Comparison of ENCODE assay signal across 7 cellular contexts in the genomic region with DNA sequence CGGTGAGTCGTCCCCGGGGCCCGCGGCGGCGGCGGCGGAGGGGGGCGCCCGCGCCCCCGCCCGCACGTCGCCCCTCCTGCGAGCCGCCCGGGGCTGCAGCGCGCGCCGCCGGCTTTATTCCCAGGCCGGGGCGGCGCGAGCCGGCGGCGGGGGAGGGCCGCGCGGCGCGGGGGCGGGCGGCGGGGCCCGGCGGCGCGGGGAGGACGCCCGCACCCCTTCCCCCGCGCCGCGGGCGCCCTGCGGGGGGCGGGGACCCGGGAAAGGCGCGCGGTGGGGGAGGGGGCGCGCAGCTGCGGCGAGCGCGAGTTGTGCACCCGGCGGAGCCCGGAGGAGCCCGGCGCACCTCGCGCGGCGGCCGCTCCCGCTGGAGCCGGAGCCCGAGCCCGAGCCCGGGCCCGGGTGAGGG. TPM values are rescaled to one million over a fixed set of nuclear protein-coding genes. Genes with fewer than 3 reads are reported as not detected.
DNase-seq lines count a peak whose midpoint lies in the region; ATAC-seq and TF ChIP-seq lines count a peak whose summit lies in the region.

No MANE protein-coding gene starts in this region.

- H3K4me1 Mint-ChIP-seq in naive B cell, result peaks cover 25 to 60% (median 34%) of the 10 kb centered on the region in 3 donors

- DNase-seq in HEK293T (ENCODE audit: extremely low spot score), result peak; percentile 48
- no peak for DNase-seq in Panc1 (ENCODE audit: low read depth, low spot score)
- DNase-seq in effector memory CD4-positive, alpha-beta T cell, result peak in 1 of 3 donors; percentile 20
- DNase-seq in naive B cell, result no peak
- no peak for DNase-seq in CD1c-positive myeloid dendritic cell (ENCODE audit: extremely low spot score)
- no peak for DNase-seq in cerebellar cortex (ENCODE audit: low spot score)

- intact Hi-C loops in Panc1 (cut with micrococcal nuclease; ENCODE audit: unreplicated experiment), result no loop called here

- in situ Hi-C loops in Panc1 (cut with HindIII; ENCODE audit: low pct_unique_long_range_greater_than_20kb, low sequenced_read_pairs), result no loop called here

- no peaks in the 10 kb centered on the region for H3K27me3 Mint-ChIP-seq in naive B cell

- BruUV-seq in Panc1 (replicated peaks; lab: Mats Ljungman, UMichigan), result no TSS peak

- peaks cover 2% of the 10 kb centered on the region; the same call in 1 of the 2 replicates for H3K36me3 ChIP-seq in Panc1 (ENCODE audit: control insufficient read depth, insufficient read depth, low read length)
- peaks cover 20% of the 10 kb centered on the region for H3K36me3 ChIP-seq in effector memory CD4-positive, alpha-beta T cell (ENCODE audit: control insufficient read depth, insufficient read depth, low read length)

- no peaks in the 10 kb centered on the region for H3K9me3 Mint-ChIP-seq in naive B cell

- H3K27ac ChIP-seq in Panc1 (ENCODE audit: low read length), result no peak overlapping the region
- H3K27ac ChIP-seq in effector memory CD4-positive, alpha-beta T cell (ENCODE audit: insufficient read depth, low read length, poor library complexity, severe bottlenecking), result peak overlapping the region; percentile 96

- peaks cover 0 to 4% of the 10 kb centered on the region in 2 donors for H3K36me3 Mint-ChIP-seq in naive B cell

- POLR2A ChIA-PET in HEK293T (lab: Yijun Ruan, JAX) (interaction anchor here (0.5 to 2.2 kb wide), 9 partner anchors 10 to 177 kb away, joined by 3 to 21 read pairs (median 3); a partner anchor contains a TSS), Panc1 (lab: Charles Lee) (interaction anchor here (0.5 to 0.7 kb wide), 9 partner anchors 10 to 666 kb away, joined by 3 to 10 read pairs (median 6); no protein-coding TSS in a partner anchor)

- TF ChIP-seq CTCF in GM12875 (IDR thresholded peaks at IDR 0.05; ENCODE audit: borderline replicate concordance, insufficient read depth, low read depth, low read length), result no peak
- TF ChIP-seq CTCF in Panc1 (IDR thresholded peaks at IDR 0.05), result no peak

- H3K4me1 ChIP-seq in Panc1 (ENCODE audit: control insufficient read depth, insufficient read depth, low read length), result peaks cover 48% of the 10 kb centered on the region
- peaks cover 29% of the 10 kb centered on the region for H3K4me1 ChIP-seq in effector memory CD4-positive, alpha-beta T cell (ENCODE audit: control insufficient read depth, insufficient read depth, low read length, poor library complexity, severe bottlenecking)

- peak overlapping the region in 1 of 6 donors; percentile 97 for H3K27ac Mint-ChIP-seq in naive B cell

- ATAC-seq in Panc1 (peak; percentile 6), naive B cell (ENCODE audit: low read depth in 2 of 2) (peak; percentile 3 to 4)

- peak overlapping the region; percentile 69 for H3K4me3 ChIP-seq in GM12875 (ENCODE audit: low read depth, low read length)
- peak overlapping the region; percentile 73 to 78 for H3K4me3 ChIP-seq in Panc1 (ENCODE audit: low read depth in 2 of 2, low read length in 2 of 2)
- peak overlapping the region; percentile 81 for H3K4me3 ChIP-seq in effector memory CD4-positive, alpha-beta T cell (ENCODE audit: insufficient read depth, low read depth, low read length, poor library complexity, severe bottlenecking)

- H3K27me3 ChIP-seq in Panc1 (ENCODE audit: control insufficient read depth, insufficient read depth, low read length), result no peaks in the 10 kb centered on the region
- H3K27me3 ChIP-seq in effector memory CD4-positive, alpha-beta T cell (replicated peaks; ENCODE audit: control insufficient read depth, insufficient read depth, low read length, poor library complexity, severe bottlenecking), result no peaks in the 10 kb centered on the region

- H3K4me3 Mint-ChIP-seq in naive B cell, result peak overlapping the region in 3 of 8 donors; percentile 89 to 94 (median 92)

- CTCF ChIA-PET in HEK293T (lab: Yijun Ruan, JAX) (interaction anchor here (1.3 to 1.7 kb wide), 2 partner anchors 12 to 41 kb away, joined by 3 to 4 read pairs; a partner anchor contains a TSS), Panc1 (lab: Charles Lee) (interaction anchor here (0.5 to 0.7 kb wide), 4 partner anchors 35 to 520 kb away, joined by 3 to 7 read pairs (median 3); a partner anchor contains a TSS)

- no peaks in the 10 kb centered on the region for H3K9me3 ChIP-seq in Panc1 (ENCODE audit: control insufficient read depth, insufficient read depth, low read depth, low read length)
- H3K9me3 ChIP-seq in effector memory CD4-positive, alpha-beta T cell (ENCODE audit: control insufficient read depth, low read length), result no peaks in the 10 kb centered on the region

TF ChIP-seq in HEK293T, 16 proteins besides CTCF, POLR2A, EP300 and RAD21:
- TF ChIP-seq FOXM1 (IDR thresholded peaks at IDR 0.05; ENCODE audit: borderline replicate concordance), result no peak
- TF ChIP-seq ZNF384 (IDR thresholded peaks at IDR 0.05), result no peak

RNA-seq across cellular contexts. Expression of a gene that starts 0.6 kb away (rescaled TPM):
- 444 TPM for total RNA-seq in Panc1 (2021; ENCODE audit: unreplicated experiment)
- 488 TPM for polyA plus RNA-seq in Panc1 (2012; ENCODE audit: insufficient read length)
- polyA plus RNA-seq in naive B cell (ENCODE audit: low read depth in 6 of 6), result 10 to 100 TPM; 17.2 to 38.1 (median 31.2) TPM

RNA-seq across cellular contexts. Expression of a gene that starts 11.5 kb away (rescaled TPM):
- total RNA-seq in Panc1 (2021; ENCODE audit: unreplicated experiment), result 35.6 TPM
- 43.7 TPM for polyA plus RNA-seq in Panc1 (2012; ENCODE audit: insufficient read length)
- 100 to 1,000 TPM in 3 of 6 donors, 10 to 100 TPM in 3; 91.2 to 127 (median 99.0) TPM for polyA plus RNA-seq in naive B cell (ENCODE audit: low read depth in 6 of 6)
